9 cellular contexts compared by ENCODE assay signal in genomic region chr13:42574011-42574410, GRCh38. TPM values are rescaled to one million over a fixed set of nuclear protein-coding genes. Genes with fewer than 3 reads are reported as not detected.
DNase-seq lines count a peak whose midpoint lies in the region; ATAC-seq and TF ChIP-seq lines count a peak whose summit lies in the region.
"Had no signal": no experiment of that assay in that cellular context is flagged by ENCODE, and none has a peak within 500 bp of the region (broad histone marks: within the 10 kb centered on the region; RNA-seq: fewer than 3 reads in every experiment).

TSS of gene TNFSF11 (plus strand) at chr13:42574152. CDS start at chr13:42574304, 152 bp downstream.

- H3K4me1 Mint-ChIP-seq in activated naive CD8-positive, alpha-beta T cell treated with anti-CD3 and anti-CD28 coated beads, Interleukin-2, amount 50 U/mL, for 24 hours: peaks cover 32% of the 10 kb centered on the region

- H3K27ac Mint-ChIP-seq in activated naive CD8-positive, alpha-beta T cell treated with anti-CD3 and anti-CD28 coated beads, Interleukin-2, amount 50 U/mL, for 24 hours: peak within 1 kb of the TSS; percentile 80

- peaks cover 11% of the 10 kb centered on the region for H3K9me3 Mint-ChIP-seq in activated naive CD8-positive, alpha-beta T cell treated with anti-CD3 and anti-CD28 coated beads, Interleukin-2, amount 50 U/mL, for 24 hours

- DNase-seq in activated CD4-positive, CD25-positive, alpha-beta regulatory T cell (lab: John Stamatoyannopoulos, UW): no peak
- DNase-seq in activated naive CD8-positive, alpha-beta T cell treated with anti-CD3 and anti-CD28 coated beads, Interleukin-2, amount 50 U/mL, for 24 hours: peak; percentile 26
- DNase-seq in lower lobe of right lung (no peak), transverse colon (no peak), MV-4-11 (lab: John Stamatoyannopoulos, UW) (no peak), NCI-H2081 treated with DMSO at 0.1 percent for 48 hours (lab: John Stamatoyannopoulos, UW) (no peak)

- H3K27me3 ChIP-seq in lower lobe of right lung (ENCODE audit: low read depth) (peaks cover 53% of the 10 kb centered on the region), transverse colon (peaks cover 68% of the 10 kb centered on the region)
- H3K27me3 ChIP-seq: BLaER1 treated with 17β-estradiol and CSF1 and Interleukin-3, amounts not matched to agents 10 nM and 100 nM had no signal

- no peak within 1 kb of the TSS for H3K27ac ChIP-seq in lower lobe of right lung
- H3K27ac ChIP-seq in transverse colon: no peak within 1 kb of the TSS
- H3K27ac ChIP-seq: BLaER1 treated with 17β-estradiol and CSF1 and Interleukin-3, amounts not matched to agents 10 nM and 100 nM had no signal

- in situ Hi-C loops in transverse colon (cut with MboI; ENCODE audit: low pct_ligation_motif_present in 1 of 4, low pct_unique_long_range_greater_than_20kb in 1 of 4, low sequenced_read_pairs in 3 of 4): no loop called here

- peak within 1 kb of the TSS; percentile 47 for H3K4me3 ChIP-seq in lower lobe of right lung
- H3K4me3 ChIP-seq in transverse colon: peak within 1 kb of the TSS in 3 of 4 donors; percentile 23 to 51 (median 37)
- H3K4me3 ChIP-seq: BLaER1 treated with 17β-estradiol and CSF1 and Interleukin-3, amounts not matched to agents 10 nM and 100 nM had no signal

- TF ChIP-seq EP300 in transverse colon (IDR thresholded peaks at IDR 0.05; ENCODE audit: low read depth): no peak

- intact Hi-C loops in lower lobe of right lung (cut with DNase I): no loop called here
- intact Hi-C loops in transverse colon (cut with DNase I; ENCODE audit: low total_unique reads): no loop called here

- ATAC-seq in activated CD4-positive, CD25-positive, alpha-beta regulatory T cell treated with anti-CD3 and anti-CD28 coated beads, Interleukin-2, amount 50 U/mL, for 24 hours: peak; percentile 24 to 44
- ATAC-seq in HG03280 (IDR thresholded peaks at IDR 0.05; ENCODE audit: unreplicated experiment): peak; percentile 35
- ATAC-seq in activated naive CD8-positive, alpha-beta T cell treated with anti-CD3 and anti-CD28 coated beads, Interleukin-2, amount 50 U/mL, for 24 hours: peak; percentile 34
- ATAC-seq in lower lobe of right lung: peak; percentile 41 to 50

- H3K4me1 ChIP-seq in lower lobe of right lung (peaks cover 16% of the 10 kb centered on the region), transverse colon (peaks cover 6 to 24% (median 13%) of the 10 kb centered on the region in 4 donors)

- TF ChIP-seq POLR2A in transverse colon (IDR thresholded peaks at IDR 0.05): no peak

- peaks cover 49% of the 10 kb centered on the region for H3K27me3 Mint-ChIP-seq in activated naive CD8-positive, alpha-beta T cell treated with anti-CD3 and anti-CD28 coated beads, Interleukin-2, amount 50 U/mL, for 24 hours

- TF ChIP-seq CTCF in lower lobe of right lung (IDR thresholded peaks at IDR 0.05): no peak
- TF ChIP-seq CTCF in transverse colon (IDR thresholded peaks at IDR 0.05): no peak

- H3K36me3 ChIP-seq in lower lobe of right lung: no peaks in the 10 kb centered on the region
- no peaks in the 10 kb centered on the region for H3K36me3 ChIP-seq in transverse colon
- H3K36me3 ChIP-seq: BLaER1 treated with 17β-estradiol and CSF1 and Interleukin-3, amounts not matched to agents 10 nM and 100 nM had no signal

- H3K9me3 ChIP-seq in lower lobe of right lung (no peaks in the 10 kb centered on the region), transverse colon (no peaks in the 10 kb centered on the region)

- peak within 1 kb of the TSS; percentile 76 for H3K4me3 Mint-ChIP-seq in activated naive CD8-positive, alpha-beta T cell treated with anti-CD3 and anti-CD28 coated beads, Interleukin-2, amount 50 U/mL, for 24 hours

- 13% methylated on average over 19 of the region's 39 CpGs; no CpG with 5 or more reads in 1 of the 2 donors for WGBS in transverse colon (ENCODE audit: low coverage in 1 of 2), 2 donors

- H3K36me3 Mint-ChIP-seq in activated naive CD8-positive, alpha-beta T cell treated with anti-CD3 and anti-CD28 coated beads, Interleukin-2, amount 50 U/mL, for 24 hours (ENCODE audit: low read depth): peaks cover 4% of the 10 kb centered on the region

RNA-seq across cellular contexts. Expression of gene TNFSF11, which starts in this region (rescaled TPM):
- total RNA-seq in lower lobe of right lung (not detected), transverse colon (under 1 TPM in 1 of 4 donors, not detected in 3; 0.79 TPM)

Comparison
In these comparisons a context has a peak if more than half of its experiments do, and no peak if none do; other contexts are left out.
1. Peak in ATAC-seq and H3K4me3 ChIP-seq in lower lobe of right lung; RNA of the gene not detected or under 1 TPM.